In the genomic region with DNA sequence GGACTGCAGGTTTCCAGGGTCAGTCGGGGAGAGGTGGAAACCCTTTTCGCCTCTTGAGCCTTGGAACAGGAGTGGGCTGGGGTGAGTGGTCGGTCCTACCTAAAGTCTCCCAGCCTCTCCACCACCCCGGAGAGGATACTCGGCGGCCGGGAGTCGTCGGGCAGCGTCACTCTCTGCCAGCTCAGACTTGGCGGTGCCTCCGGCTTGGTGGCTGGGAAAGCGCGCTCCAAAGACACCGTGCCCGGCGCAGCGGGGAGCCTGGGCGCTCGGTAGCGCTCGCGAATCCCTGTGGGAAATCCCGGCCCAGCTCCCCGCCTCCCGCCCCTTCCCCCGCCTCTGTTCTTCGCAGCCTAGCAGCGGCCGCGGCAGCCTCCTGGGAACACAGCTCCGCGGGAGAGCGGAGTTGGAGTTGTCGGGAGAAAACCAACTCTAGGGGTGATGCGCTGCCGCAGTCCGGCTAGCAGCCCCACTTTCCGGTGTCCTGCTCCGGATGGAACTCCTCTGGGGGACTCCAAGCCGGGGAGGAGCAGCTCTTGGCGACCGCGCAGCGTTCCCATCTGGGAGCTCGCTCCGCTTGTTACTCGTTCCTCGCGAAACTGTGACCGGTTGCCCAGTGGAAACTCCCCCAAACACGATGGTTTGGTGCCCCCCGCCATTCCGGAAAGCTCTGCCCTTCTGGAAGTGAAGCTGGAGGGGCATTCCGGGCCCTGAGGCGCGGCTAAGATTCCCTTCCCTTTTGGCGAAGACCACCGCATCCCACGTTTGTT, we compare ENCODE assay signal across 1 cellular context.
TF ChIP-seq lines count a peak whose summit lies in the region.

No MANE protein-coding gene starts in this region.

TF ChIP-seq in HEK293, 187 proteins besides CTCF, POLR2A, EP300 and RAD21 (continued from another document and continues in another):
- TF ChIP-seq, protein P1, sequence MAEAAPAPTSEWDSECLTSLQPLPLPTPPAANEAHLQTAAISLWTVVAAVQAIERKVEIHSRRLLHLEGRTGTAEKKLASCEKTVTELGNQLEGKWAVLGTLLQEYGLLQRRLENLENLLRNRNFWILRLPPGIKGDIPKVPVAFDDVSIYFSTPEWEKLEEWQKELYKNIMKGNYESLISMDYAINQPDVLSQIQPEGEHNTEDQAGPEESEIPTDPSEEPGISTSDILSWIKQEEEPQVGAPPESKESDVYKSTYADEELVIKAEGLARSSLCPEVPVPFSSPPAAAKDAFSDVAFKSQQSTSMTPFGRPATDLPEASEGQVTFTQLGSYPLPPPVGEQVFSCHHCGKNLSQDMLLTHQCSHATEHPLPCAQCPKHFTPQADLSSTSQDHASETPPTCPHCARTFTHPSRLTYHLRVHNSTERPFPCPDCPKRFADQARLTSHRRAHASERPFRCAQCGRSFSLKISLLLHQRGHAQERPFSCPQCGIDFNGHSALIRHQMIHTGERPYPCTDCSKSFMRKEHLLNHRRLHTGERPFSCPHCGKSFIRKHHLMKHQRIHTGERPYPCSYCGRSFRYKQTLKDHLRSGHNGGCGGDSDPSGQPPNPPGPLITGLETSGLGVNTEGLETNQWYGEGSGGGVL (tag by site-specific recombination; IDR thresholded peaks at IDR 0.05), result no peak
- no peak for TF ChIP-seq ZNF324 (tag by site-specific recombination; IDR thresholded peaks at IDR 0.05)
- TF ChIP-seq, protein P2, sequence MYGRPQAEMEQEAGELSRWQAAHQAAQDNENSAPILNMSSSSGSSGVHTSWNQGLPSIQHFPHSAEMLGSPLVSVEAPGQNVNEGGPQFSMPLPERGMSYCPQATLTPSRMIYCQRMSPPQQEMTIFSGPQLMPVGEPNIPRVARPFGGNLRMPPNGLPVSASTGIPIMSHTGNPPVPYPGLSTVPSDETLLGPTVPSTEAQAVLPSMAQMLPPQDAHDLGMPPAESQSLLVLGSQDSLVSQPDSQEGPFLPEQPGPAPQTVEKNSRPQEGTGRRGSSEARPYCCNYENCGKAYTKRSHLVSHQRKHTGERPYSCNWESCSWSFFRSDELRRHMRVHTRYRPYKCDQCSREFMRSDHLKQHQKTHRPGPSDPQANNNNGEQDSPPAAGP (tag by site-specific recombination; IDR thresholded peaks at IDR 0.05), result no peak
- no peak for TF ChIP-seq ZNF114 (tag by site-specific recombination; IDR thresholded peaks at IDR 0.05)
- TF ChIP-seq, protein P3, sequence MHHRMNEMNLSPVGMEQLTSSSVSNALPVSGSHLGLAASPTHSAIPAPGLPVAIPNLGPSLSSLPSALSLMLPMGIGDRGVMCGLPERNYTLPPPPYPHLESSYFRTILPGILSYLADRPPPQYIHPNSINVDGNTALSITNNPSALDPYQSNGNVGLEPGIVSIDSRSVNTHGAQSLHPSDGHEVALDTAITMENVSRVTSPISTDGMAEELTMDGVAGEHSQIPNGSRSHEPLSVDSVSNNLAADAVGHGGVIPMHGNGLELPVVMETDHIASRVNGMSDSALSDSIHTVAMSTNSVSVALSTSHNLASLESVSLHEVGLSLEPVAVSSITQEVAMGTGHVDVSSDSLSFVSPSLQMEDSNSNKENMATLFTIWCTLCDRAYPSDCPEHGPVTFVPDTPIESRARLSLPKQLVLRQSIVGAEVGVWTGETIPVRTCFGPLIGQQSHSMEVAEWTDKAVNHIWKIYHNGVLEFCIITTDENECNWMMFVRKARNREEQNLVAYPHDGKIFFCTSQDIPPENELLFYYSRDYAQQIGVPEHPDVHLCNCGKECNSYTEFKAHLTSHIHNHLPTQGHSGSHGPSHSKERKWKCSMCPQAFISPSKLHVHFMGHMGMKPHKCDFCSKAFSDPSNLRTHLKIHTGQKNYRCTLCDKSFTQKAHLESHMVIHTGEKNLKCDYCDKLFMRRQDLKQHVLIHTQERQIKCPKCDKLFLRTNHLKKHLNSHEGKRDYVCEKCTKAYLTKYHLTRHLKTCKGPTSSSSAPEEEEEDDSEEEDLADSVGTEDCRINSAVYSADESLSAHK (tag by site-specific recombination; IDR thresholded peaks at IDR 0.05), result no peak
- no peak for TF ChIP-seq SETDB1 (IDR thresholded peaks at IDR 0.05; ENCODE audit: insufficient read length, low read length)
- TF ChIP-seq, protein P4, sequence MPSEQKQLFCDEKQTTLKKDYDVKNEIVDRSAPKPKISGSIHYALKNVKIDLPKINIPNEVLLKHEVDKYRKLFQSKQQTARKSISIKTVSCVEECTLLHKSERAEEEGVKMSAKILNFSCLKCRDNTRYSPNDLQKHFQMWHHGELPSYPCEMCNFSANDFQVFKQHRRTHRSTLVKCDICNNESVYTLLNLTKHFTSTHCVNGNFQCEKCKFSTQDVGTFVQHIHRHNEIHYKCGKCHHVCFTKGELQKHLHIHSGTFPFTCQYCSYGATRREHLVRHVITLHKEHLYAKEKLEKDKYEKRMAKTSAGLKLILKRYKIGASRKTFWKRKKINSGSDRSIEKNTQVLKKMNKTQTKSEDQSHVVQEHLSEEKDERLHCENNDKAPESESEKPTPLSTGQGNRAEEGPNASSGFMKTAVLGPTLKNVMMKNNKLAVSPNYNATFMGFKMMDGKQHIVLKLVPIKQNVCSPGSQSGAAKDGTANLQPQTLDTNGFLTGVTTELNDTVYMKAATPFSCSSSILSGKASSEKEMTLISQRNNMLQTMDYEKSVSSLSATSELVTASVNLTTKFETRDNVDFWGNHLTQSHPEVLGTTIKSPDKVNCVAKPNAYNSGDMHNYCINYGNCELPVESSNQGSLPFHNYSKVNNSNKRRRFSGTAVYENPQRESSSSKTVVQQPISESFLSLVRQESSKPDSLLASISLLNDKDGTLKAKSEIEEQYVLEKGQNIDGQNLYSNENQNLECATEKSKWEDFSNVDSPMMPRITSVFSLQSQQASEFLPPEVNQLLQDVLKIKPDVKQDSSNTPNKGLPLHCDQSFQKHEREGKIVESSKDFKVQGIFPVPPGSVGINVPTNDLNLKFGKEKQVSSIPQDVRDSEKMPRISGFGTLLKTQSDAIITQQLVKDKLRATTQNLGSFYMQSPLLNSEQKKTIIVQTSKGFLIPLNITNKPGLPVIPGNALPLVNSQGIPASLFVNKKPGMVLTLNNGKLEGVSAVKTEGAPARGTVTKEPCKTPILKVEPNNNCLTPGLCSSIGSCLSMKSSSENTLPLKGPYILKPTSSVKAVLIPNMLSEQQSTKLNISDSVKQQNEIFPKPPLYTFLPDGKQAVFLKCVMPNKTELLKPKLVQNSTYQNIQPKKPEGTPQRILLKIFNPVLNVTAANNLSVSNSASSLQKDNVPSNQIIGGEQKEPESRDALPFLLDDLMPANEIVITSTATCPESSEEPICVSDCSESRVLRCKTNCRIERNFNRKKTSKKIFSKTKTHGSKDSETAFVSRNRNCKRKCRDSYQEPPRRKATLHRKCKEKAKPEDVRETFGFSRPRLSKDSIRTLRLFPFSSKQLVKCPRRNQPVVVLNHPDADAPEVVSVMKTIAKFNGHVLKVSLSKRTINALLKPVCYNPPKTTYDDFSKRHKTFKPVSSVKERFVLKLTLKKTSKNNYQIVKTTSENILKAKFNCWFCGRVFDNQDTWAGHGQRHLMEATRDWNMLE (tag by site-specific recombination; conservative IDR thresholded peaks at IDR 0.05; ENCODE audit: low read depth), result no peak
- TF ChIP-seq ZNF266 (tag by site-specific recombination; IDR thresholded peaks at IDR 0.05; ENCODE audit: low read depth), result no peak
- no peak for TF ChIP-seq OVOL3 (tag by site-specific recombination; IDR thresholded peaks at IDR 0.05)
- TF ChIP-seq, protein P5, sequence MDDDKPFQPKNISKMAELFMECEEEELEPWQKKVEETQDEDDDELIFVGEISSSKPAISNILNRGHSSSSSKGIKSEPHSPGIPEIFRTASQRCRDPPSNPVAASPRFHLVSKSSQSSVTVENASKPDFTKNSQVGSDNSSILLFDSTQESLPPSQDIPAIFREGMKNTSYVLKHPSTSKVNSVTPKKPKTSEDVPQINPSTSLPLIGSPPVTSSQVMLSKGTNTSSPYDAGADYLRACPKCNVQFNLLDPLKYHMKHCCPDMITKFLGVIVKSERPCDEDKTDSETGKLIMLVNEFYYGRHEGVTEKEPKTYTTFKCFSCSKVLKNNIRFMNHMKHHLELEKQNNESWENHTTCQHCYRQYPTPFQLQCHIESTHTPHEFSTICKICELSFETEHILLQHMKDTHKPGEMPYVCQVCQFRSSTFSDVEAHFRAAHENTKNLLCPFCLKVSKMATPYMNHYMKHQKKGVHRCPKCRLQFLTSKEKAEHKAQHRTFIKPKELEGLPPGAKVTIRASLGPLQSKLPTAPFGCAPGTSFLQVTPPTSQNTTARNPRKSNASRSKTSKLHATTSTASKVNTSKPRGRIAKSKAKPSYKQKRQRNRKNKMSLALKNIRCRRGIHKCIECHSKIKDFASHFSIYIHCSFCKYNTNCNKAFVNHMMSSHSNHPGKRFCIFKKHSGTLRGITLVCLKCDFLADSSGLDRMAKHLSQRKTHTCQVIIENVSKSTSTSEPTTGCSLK (tag by site-specific recombination; IDR thresholded peaks at IDR 0.05), result no peak
- TF ChIP-seq, protein P6, sequence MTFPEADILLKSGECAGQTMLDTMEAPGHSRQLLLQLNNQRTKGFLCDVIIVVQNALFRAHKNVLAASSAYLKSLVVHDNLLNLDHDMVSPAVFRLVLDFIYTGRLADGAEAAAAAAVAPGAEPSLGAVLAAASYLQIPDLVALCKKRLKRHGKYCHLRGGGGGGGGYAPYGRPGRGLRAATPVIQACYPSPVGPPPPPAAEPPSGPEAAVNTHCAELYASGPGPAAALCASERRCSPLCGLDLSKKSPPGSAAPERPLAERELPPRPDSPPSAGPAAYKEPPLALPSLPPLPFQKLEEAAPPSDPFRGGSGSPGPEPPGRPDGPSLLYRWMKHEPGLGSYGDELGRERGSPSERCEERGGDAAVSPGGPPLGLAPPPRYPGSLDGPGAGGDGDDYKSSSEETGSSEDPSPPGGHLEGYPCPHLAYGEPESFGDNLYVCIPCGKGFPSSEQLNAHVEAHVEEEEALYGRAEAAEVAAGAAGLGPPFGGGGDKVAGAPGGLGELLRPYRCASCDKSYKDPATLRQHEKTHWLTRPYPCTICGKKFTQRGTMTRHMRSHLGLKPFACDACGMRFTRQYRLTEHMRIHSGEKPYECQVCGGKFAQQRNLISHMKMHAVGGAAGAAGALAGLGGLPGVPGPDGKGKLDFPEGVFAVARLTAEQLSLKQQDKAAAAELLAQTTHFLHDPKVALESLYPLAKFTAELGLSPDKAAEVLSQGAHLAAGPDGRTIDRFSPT (tag by site-specific recombination; IDR thresholded peaks at IDR 0.05), result peak; percentile 25; the same call in 1 of the 2 replicates
- TF ChIP-seq ZNF350 (tag by site-specific recombination; IDR thresholded peaks at IDR 0.05), result no peak
- TF ChIP-seq EGR2 (tag by site-specific recombination; IDR thresholded peaks at IDR 0.05; ENCODE audit: low read depth), result peak; percentile 21; the same call in 1 of the 2 replicates
- TF ChIP-seq ZNF76 (tag by site-specific recombination; IDR thresholded peaks at IDR 0.05; ENCODE audit: borderline replicate concordance, low read depth), result peak; percentile 38; the same call in 1 of the 2 replicates
- no peak for TF ChIP-seq ZNF658 (tag by site-specific recombination; IDR thresholded peaks at IDR 0.05)
- TF ChIP-seq, protein P7, sequence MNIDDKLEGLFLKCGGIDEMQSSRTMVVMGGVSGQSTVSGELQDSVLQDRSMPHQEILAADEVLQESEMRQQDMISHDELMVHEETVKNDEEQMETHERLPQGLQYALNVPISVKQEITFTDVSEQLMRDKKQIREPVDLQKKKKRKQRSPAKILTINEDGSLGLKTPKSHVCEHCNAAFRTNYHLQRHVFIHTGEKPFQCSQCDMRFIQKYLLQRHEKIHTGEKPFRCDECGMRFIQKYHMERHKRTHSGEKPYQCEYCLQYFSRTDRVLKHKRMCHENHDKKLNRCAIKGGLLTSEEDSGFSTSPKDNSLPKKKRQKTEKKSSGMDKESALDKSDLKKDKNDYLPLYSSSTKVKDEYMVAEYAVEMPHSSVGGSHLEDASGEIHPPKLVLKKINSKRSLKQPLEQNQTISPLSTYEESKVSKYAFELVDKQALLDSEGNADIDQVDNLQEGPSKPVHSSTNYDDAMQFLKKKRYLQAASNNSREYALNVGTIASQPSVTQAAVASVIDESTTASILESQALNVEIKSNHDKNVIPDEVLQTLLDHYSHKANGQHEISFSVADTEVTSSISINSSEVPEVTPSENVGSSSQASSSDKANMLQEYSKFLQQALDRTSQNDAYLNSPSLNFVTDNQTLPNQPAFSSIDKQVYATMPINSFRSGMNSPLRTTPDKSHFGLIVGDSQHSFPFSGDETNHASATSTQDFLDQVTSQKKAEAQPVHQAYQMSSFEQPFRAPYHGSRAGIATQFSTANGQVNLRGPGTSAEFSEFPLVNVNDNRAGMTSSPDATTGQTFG (tag by site-specific recombination; IDR thresholded peaks at IDR 0.05; ENCODE audit: borderline replicate concordance), result no peak
- TF ChIP-seq HOXC10 (CRISPR knock-in tag; IDR thresholded peaks at IDR 0.05), result no peak
- no peak for TF ChIP-seq ZNF2 (tag by site-specific recombination; IDR thresholded peaks at IDR 0.05)
- TF ChIP-seq ZNF112 (tag by site-specific recombination; IDR thresholded peaks at IDR 0.05), result no peak
- TF ChIP-seq, protein P8, sequence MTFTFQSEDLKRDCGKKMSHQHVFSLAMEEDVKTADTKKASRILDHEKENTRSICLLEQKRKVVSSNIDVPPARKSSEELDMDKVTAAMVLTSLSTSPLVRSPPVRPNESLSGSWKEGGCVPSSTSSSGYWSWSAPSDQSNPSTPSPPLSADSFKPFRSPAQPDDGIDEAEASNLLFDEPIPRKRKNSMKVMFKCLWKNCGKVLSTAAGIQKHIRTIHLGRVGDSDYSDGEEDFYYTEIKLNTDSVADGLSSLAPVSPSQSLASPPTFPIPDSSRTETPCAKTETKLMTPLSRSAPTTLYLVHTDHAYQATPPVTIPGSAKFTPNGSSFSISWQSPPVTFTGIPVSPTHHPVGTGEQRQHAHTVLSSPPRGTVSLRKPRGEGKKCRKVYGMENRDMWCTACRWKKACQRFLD (tag by site-specific recombination; IDR thresholded peaks at IDR 0.05), result no peak
- no peak for TF ChIP-seq ZNF621 (tag by site-specific recombination; IDR thresholded peaks at IDR 0.05)
- TF ChIP-seq ZNF354C (tag by site-specific recombination; IDR thresholded peaks at IDR 0.05; ENCODE audit: borderline replicate concordance, low read depth), result no peak
- no peak for TF ChIP-seq ZNF791 (tag by site-specific recombination; IDR thresholded peaks at IDR 0.05)
- TF ChIP-seq WT1 (tag by site-specific recombination; IDR thresholded peaks at IDR 0.05), result no peak
- no peak for TF ChIP-seq SALL2 (tag by site-specific recombination; IDR thresholded peaks at IDR 0.05; ENCODE audit: borderline replicate concordance)
- no peak for TF ChIP-seq ZNF48 (tag by site-specific recombination; IDR thresholded peaks at IDR 0.05)
- TF ChIP-seq SP2 (tag by site-specific recombination; IDR thresholded peaks at IDR 0.05), result no peak; the same call in 1 of the 2 replicates
- TF ChIP-seq ZNF510 (tag by site-specific recombination; IDR thresholded peaks at IDR 0.05; ENCODE audit: insufficient replicate concordance), result no peak
- TF ChIP-seq, protein P9, sequence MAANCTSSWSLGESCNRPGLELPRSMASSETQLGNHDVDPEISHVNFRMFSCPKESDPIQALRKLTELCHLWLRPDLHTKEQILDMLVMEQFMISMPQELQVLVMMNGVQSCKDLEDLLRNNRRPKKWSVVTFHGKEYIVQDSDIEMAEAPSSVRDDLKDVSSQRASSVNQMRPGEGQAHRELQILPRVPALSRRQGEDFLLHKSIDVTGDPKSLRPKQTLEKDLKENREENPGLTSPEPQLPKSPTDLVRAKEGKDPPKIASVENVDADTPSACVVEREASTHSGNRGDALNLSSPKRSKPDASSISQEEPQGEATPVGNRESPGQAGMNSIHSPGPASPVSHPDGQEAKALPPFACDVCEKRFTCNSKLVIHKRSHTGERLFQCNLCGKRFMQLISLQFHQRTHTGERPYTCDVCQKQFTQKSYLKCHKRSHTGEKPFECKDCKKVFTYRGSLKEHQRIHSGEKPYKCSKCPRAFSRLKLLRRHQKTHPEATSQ (tag by site-specific recombination; IDR thresholded peaks at IDR 0.05), result no peak
- no peak for TF ChIP-seq ZNF514 (tag by site-specific recombination; IDR thresholded peaks at IDR 0.05)
- TF ChIP-seq ZNF133 (tag by site-specific recombination; IDR thresholded peaks at IDR 0.05), result no peak
